31 cellular contexts compared by ENCODE assay signal in genomic region chr6:34799547-34799946, GRCh38.
"Had no signal": no experiment of that assay in that cellular context is flagged by ENCODE, and none has a peak within 500 bp of the region (broad histone marks: within the 10 kb centered on the region; RNA-seq: fewer than 3 reads in every experiment).

No MANE protein-coding gene starts in this region.

- FAIRE-seq: urothelium cell line had no signal

- H3K27me3 Mint-ChIP-seq: progenitor cell of endocrine pancreas; stimulated activated memory B cell treated with anti-CD40 and anti-IgM and Interleukin-4, amounts not matched to agents 10 μg/mL and 1 μg/mL and 100 μg/mL, for 72 hours; stimulated activated naive CD8-positive, alpha-beta T cell treated with anti-CD3 and anti-CD28 coated beads, Interleukin-15, amount 100 ng/mL, for 72 hours had no signal

- H3K9me3 ChIP-seq: ovary, psoas muscle, spleen, suprapubic skin, testis, tibial artery, transverse colon, upper lobe of left lung, vagina had no signal

- H3K4me3 ChIP-seq: neural progenitor cell, ovary, psoas muscle, skin epidermis, smooth muscle cell, spleen, suprapubic skin, testis, tibial artery, transverse colon, upper lobe of left lung, vagina had no signal

- H3K27me3 ChIP-seq: neural progenitor cell, ovary, spleen, suprapubic skin, testis, tibial artery, transverse colon, upper lobe of left lung, vagina had no signal

- H3K36me3 Mint-ChIP-seq: natural killer cell had no signal

- H3K9ac ChIP-seq: neural progenitor cell, parathyroid adenoma had no signal

- H2AFZ ChIP-seq: neural progenitor cell, parathyroid adenoma had no signal

- H3K36me3 ChIP-seq: neural progenitor cell, ovary, spleen, suprapubic skin, tibial artery, transverse colon, upper lobe of left lung, vagina had no signal

- DNase-seq: natural killer cell; occipital lobe; ovary; posterior cingulate gyrus; psoas muscle; right cardiac atrium; spleen; stimulated activated CD4-positive, alpha-beta T cell treated with anti-CD3 and anti-CD28 coated beads, Interleukin-12 subunit alpha, Interleukin-12 subunit beta, amount 100 ng/mL, for 4 hours; stimulated activated CD4-positive, alpha-beta T cell treated with anti-CD3 and anti-CD28 coated beads, Interleukin-1b, Interleukin-23, amount 100 ng/mL, for 48 hours; stimulated activated CD4-positive, alpha-beta T cell treated with anti-CD3 and anti-CD28 coated beads, Interleukin-4, amount 100 ng/mL, for 1 hour; stimulated activated CD4-positive, alpha-beta T cell treated with anti-CD3 and anti-CD28 coated beads, Interleukin-4, amount 100 ng/mL, for 4 hours; stimulated activated CD8-positive, alpha-beta memory T cell treated with anti-CD3 and anti-CD28 coated beads, Interleukin-4, amount 100 ng/mL, for 48 hours; stimulated activated naive CD4-positive, alpha-beta T cell; stimulated activated naive CD8-positive, alpha-beta T cell treated with anti-CD3 and anti-CD28 coated beads, Interleukin-15, amount 100 ng/mL, for 72 hours; stimulated activated naive CD8-positive, alpha-beta T cell treated with anti-CD3 and anti-CD28 coated beads, Interleukin-15, Interleukin-2, amounts not matched to agents 100 U/mL and 50 U/mL, for 24 hours; substantia nigra; testis; tibial artery; transverse colon; upper lobe of left lung had no signal

- ATAC-seq: natural killer cell; psoas muscle; right cardiac atrium; sciatic nerve; stimulated activated memory B cell treated with anti-CD40 and anti-IgM and Interleukin-4, amounts not matched to agents 10 μg/mL and 1 μg/mL and 100 μg/mL, for 72 hours; stimulated activated naive CD8-positive, alpha-beta T cell treated with anti-CD3 and anti-CD28 coated beads, Interleukin-15, amount 100 ng/mL, for 72 hours; stimulated activated naive CD8-positive, alpha-beta T cell treated with anti-CD3 and anti-CD28 coated beads, Interleukin-15, Interleukin-2, amounts not matched to agents 100 U/mL and 50 U/mL, for 24 hours had no signal

- H3K27ac ChIP-seq: neural progenitor cell, ovary, parathyroid adenoma, psoas muscle, skin epidermis, spleen, suprapubic skin, testis, tibial artery, transverse colon, upper lobe of left lung, vagina had no signal

- H3K9me3 Mint-ChIP-seq: natural killer cell; nephron; neural progenitor cell; stimulated activated memory B cell treated with anti-CD40 and anti-IgM and Interleukin-4, amounts not matched to agents 10 μg/mL and 1 μg/mL and 100 μg/mL, for 72 hours; stimulated activated naive CD8-positive, alpha-beta T cell treated with anti-CD3 and anti-CD28 coated beads, Interleukin-15, amount 100 ng/mL, for 72 hours had no signal

- H3K4me3 Mint-ChIP-seq: natural killer cell; nephron; neural progenitor cell; stimulated activated memory B cell treated with anti-CD40 and anti-IgM and Interleukin-4, amounts not matched to agents 10 μg/mL and 1 μg/mL and 100 μg/mL, for 72 hours; stimulated activated naive CD8-positive, alpha-beta T cell treated with anti-CD3 and anti-CD28 coated beads, Interleukin-15, amount 100 ng/mL, for 72 hours had no signal

- H3K4me2 ChIP-seq: neural progenitor cell, smooth muscle cell had no signal

- H3K27ac Mint-ChIP-seq: natural killer cell; nephron; neural progenitor cell; stimulated activated memory B cell treated with anti-CD40 and anti-IgM and Interleukin-4, amounts not matched to agents 10 μg/mL and 1 μg/mL and 100 μg/mL, for 72 hours; stimulated activated naive CD8-positive, alpha-beta T cell treated with anti-CD3 and anti-CD28 coated beads, Interleukin-15, amount 100 ng/mL, for 72 hours had no signal

- H3K4me1 ChIP-seq: neural progenitor cell, parathyroid adenoma, suprapubic skin, tibial artery, transverse colon, upper lobe of left lung, vagina had no signal
